Comparison of ENCODE assay signal across 22 cellular contexts in genomic region chr18:72727038-72727690, GRCh38.
DNase-seq lines count a peak whose midpoint lies in the region; ATAC-seq and TF ChIP-seq lines count a peak whose summit lies in the region.
"Had no signal": no experiment of that assay in that cellular context is flagged by ENCODE, and none has a peak within 500 bp of the region (broad histone marks: within the 10 kb centered on the region; RNA-seq: fewer than 3 reads in every experiment).

No MANE protein-coding gene starts in this region.

- no peaks in the 10 kb centered on the region; the same call in 2 of the 3 replicates for H3K36me3 Mint-ChIP-seq in GM23338 (ENCODE audit: low read depth)
- no peaks in the 10 kb centered on the region for H3K36me3 Mint-ChIP-seq in activated CD4-positive, alpha-beta memory T cell treated with anti-CD3 and anti-CD28 coated beads, Interleukin-2, amount 10 ng/mL, durations not matched to agents 7 days and 5 days (ENCODE audit: low read depth)
- H3K36me3 Mint-ChIP-seq: CD4-positive, CD25-positive, alpha-beta regulatory T cell; memory B cell had no signal

- DNase-seq in COR-L47 (lab: John Stamatoyannopoulos, UW) (peak; percentile 7), GM23338 (ENCODE audit: low spot score) (no peak), RWPE1 (ENCODE audit: low spot score) (no peak), epithelial cell of esophagus (ENCODE audit: low read depth) (peak; percentile 70), kidney glomerular epithelial cell (lab: John Stamatoyannopoulos, UW) (no peak), NCI-H510A treated with DMSO at 0.1 percent for 48 hours (lab: John Stamatoyannopoulos, UW) (no peak)
- no peak for DNase-seq in activated CD4-positive, alpha-beta memory T cell treated with anti-CD3 and anti-CD28 coated beads, Interleukin-2, amount 10 ng/mL, durations not matched to agents 7 days and 5 days
- DNase-seq: activated CD4-positive, alpha-beta T cell treated with anti-CD3 and anti-CD28 coated beads, Interleukin-2, amount 10 ng/mL, durations not matched to agents 7 days and 5 days; activated naive CD4-positive, alpha-beta T cell treated with anti-CD3 and anti-CD28 coated beads for 36 hours; amniotic stem cell; CD4-positive, CD25-positive, alpha-beta regulatory T cell; GDM1; glutamatergic neuron; MV-4-11; NCI-H1694 treated with DMSO at 0.1 percent for 48 hours; NCI-H446; stimulated activated naive CD8-positive, alpha-beta T cell treated with anti-CD3 and anti-CD28 coated beads, Interleukin-15, amount 100 ng/mL, for 72 hours; T1000; thyroid gland had no signal

- H2AFZ ChIP-seq in GM23338, result 0 out of 2 replicates have a peak overlapping the region, but pooled peaks have one; percentile 24

- no peaks in the 10 kb centered on the region for H3K36me3 ChIP-seq in GM23338 (ENCODE audit: insufficient read depth)
- H3K36me3 ChIP-seq: thyroid gland had no signal

- CTCF ChIA-PET in RWPE1 (lab: Yijun Ruan, JAX), result interaction anchor here (0.6 kb wide), 1 partner anchor 1371 kb away, joined by 6 read pairs; no protein-coding TSS in a partner anchor
- CTCF ChIA-PET in activated CD4-positive, alpha-beta memory T cell treated with anti-CD3 and anti-CD28 coated beads, Interleukin-2, amount 10 ng/mL, durations not matched to agents 7 days and 5 days (lab: Charles Lee), result no interaction called here

- H3K4me2 ChIP-seq in GM23338, result no peak overlapping the region

- H3K79me2 ChIP-seq in GM23338 (replicated peaks; ENCODE audit: insufficient read depth), result no peaks in the 10 kb centered on the region

- no peaks in the 10 kb centered on the region for H3K27me3 Mint-ChIP-seq in GM23338 (ENCODE audit: insufficient read depth, low read depth, poor library complexity)
- H3K27me3 Mint-ChIP-seq in activated CD4-positive, alpha-beta memory T cell treated with anti-CD3 and anti-CD28 coated beads, Interleukin-2, amount 10 ng/mL, durations not matched to agents 7 days and 5 days, result no peaks in the 10 kb centered on the region
- H3K27me3 Mint-ChIP-seq: activated CD4-positive, alpha-beta T cell treated with anti-CD3 and anti-CD28 coated beads, Interleukin-2, amount 10 ng/mL, durations not matched to agents 7 days and 5 days; CD4-positive, CD25-positive, alpha-beta regulatory T cell; progenitor cell of endocrine pancreas; stimulated activated naive CD8-positive, alpha-beta T cell treated with anti-CD3 and anti-CD28 coated beads, Interleukin-15, amount 100 ng/mL, for 72 hours had no signal

- no peaks in the 10 kb centered on the region for H3K27me3 ChIP-seq in GM23338 (ENCODE audit: insufficient read depth)
- H3K27me3 ChIP-seq: thyroid gland had no signal

- ATAC-seq in GM23338, result no peak
- ATAC-seq: K562; stimulated activated naive CD8-positive, alpha-beta T cell treated with anti-CD3 and anti-CD28 coated beads, Interleukin-15, amount 100 ng/mL, for 72 hours had no signal

- 0 out of 3 replicates have a peak, but pooled peaks cover 3% of the 10 kb centered on the region for H3K9me3 Mint-ChIP-seq in GM23338
- H3K9me3 Mint-ChIP-seq in activated CD4-positive, alpha-beta memory T cell treated with anti-CD3 and anti-CD28 coated beads, Interleukin-2, amount 10 ng/mL, durations not matched to agents 7 days and 5 days, result peaks cover 7% of the 10 kb centered on the region
- H3K9me3 Mint-ChIP-seq: memory B cell had no signal

- no peaks in the 10 kb centered on the region for H3F3A ChIP-seq in GM23338 (replicated peaks; ENCODE audit: low read depth)

- H3K27ac ChIP-seq in GM23338 (ENCODE audit: low read depth), result no peak overlapping the region
- peak overlapping the region; percentile 54 for H3K27ac ChIP-seq in RWPE1
- H3K27ac ChIP-seq: thyroid gland had no signal

- POLR2A ChIA-PET in RWPE1 (lab: Yijun Ruan, JAX; ENCODE audit: low non-redundant PET), result no interaction called here
- POLR2A ChIA-PET in activated CD4-positive, alpha-beta memory T cell treated with anti-CD3 and anti-CD28 coated beads, Interleukin-2, amount 10 ng/mL, durations not matched to agents 7 days and 5 days (lab: Charles Lee), result no interaction called here

- H3K4me3 ChIP-seq in GM23338 (no peak overlapping the region), epithelial cell of esophagus (ENCODE audit: low read length) (no peak overlapping the region)
- H3K4me3 ChIP-seq: K562, thyroid gland had no signal

- H3K4me1 ChIP-seq in GM23338 (ENCODE audit: insufficient read depth), result no peaks in the 10 kb centered on the region
- H3K4me1 ChIP-seq: thyroid gland had no signal

- H3K27ac Mint-ChIP-seq in GM23338, result no peak overlapping the region
- no peak overlapping the region for H3K27ac Mint-ChIP-seq in activated CD4-positive, alpha-beta memory T cell treated with anti-CD3 and anti-CD28 coated beads, Interleukin-2, amount 10 ng/mL, durations not matched to agents 7 days and 5 days
- H3K27ac Mint-ChIP-seq: activated CD4-positive, alpha-beta T cell treated with anti-CD3 and anti-CD28 coated beads, Interleukin-2, amount 10 ng/mL, durations not matched to agents 7 days and 5 days; activated naive CD4-positive, alpha-beta T cell treated with anti-CD3 and anti-CD28 coated beads for 36 hours; CD4-positive, CD25-positive, alpha-beta regulatory T cell; memory B cell; progenitor cell of endocrine pancreas; stimulated activated naive CD8-positive, alpha-beta T cell treated with anti-CD3 and anti-CD28 coated beads, Interleukin-15, amount 100 ng/mL, for 72 hours had no signal

- H4K20me1 ChIP-seq in GM23338 (replicated peaks; ENCODE audit: insufficient read depth), result no peaks in the 10 kb centered on the region

- H3K4me1 Mint-ChIP-seq in GM23338, result no peaks in the 10 kb centered on the region
- H3K4me1 Mint-ChIP-seq in activated CD4-positive, alpha-beta memory T cell treated with anti-CD3 and anti-CD28 coated beads, Interleukin-2, amount 10 ng/mL, durations not matched to agents 7 days and 5 days, result no peaks in the 10 kb centered on the region
- H3K4me1 Mint-ChIP-seq: activated CD4-positive, alpha-beta T cell treated with anti-CD3 and anti-CD28 coated beads, Interleukin-2, amount 10 ng/mL, durations not matched to agents 7 days and 5 days; CD4-positive, CD25-positive, alpha-beta regulatory T cell; memory B cell; stimulated activated naive CD8-positive, alpha-beta T cell treated with anti-CD3 and anti-CD28 coated beads, Interleukin-15, amount 100 ng/mL, for 72 hours had no signal

- H3K9me2 ChIP-seq in GM23338 (ENCODE audit: insufficient read depth), result peaks cover 4% of the 10 kb centered on the region; the same call in 1 of the 2 replicates

- TF ChIP-seq CTCF in GM23338 (conservative IDR thresholded peaks at IDR 0.05; ENCODE audit: low read depth in 2 of 2), result no peak
- no peak for TF ChIP-seq CTCF in RWPE1 (conservative IDR thresholded peaks at IDR 0.05; ENCODE audit: low read depth)
- TF ChIP-seq CTCF in epithelial cell of esophagus (IDR thresholded peaks at IDR 0.05; ENCODE audit: insufficient read depth, low read depth, low read length, missing control alignments), result no peak

- no peak overlapping the region for H3K4me3 Mint-ChIP-seq in GM23338
- no peak overlapping the region for H3K4me3 Mint-ChIP-seq in activated CD4-positive, alpha-beta memory T cell treated with anti-CD3 and anti-CD28 coated beads, Interleukin-2, amount 10 ng/mL, durations not matched to agents 7 days and 5 days
- H3K4me3 Mint-ChIP-seq: activated CD4-positive, alpha-beta T cell treated with anti-CD3 and anti-CD28 coated beads, Interleukin-2, amount 10 ng/mL, durations not matched to agents 7 days and 5 days; activated naive CD4-positive, alpha-beta T cell treated with anti-CD3 and anti-CD28 coated beads for 36 hours; memory B cell; stimulated activated naive CD8-positive, alpha-beta T cell treated with anti-CD3 and anti-CD28 coated beads, Interleukin-15, amount 100 ng/mL, for 72 hours had no signal

TF ChIP-seq in GM23338, 12 proteins besides CTCF, POLR2A, EP300 and RAD21 (continues in another document):
- no peak for TF ChIP-seq STAT1 (IDR thresholded peaks at IDR 0.05; ENCODE audit: unreplicated experiment)

Comparison
In these comparisons a context has a peak if more than half of its experiments do, and no peak if none do; other contexts are left out.
1. DNase-seq: peak in COR-L47 (single experiment) and epithelial cell of esophagus (single experiment); none in GM23338 (single experiment), RWPE1 (single experiment), kidney glomerular epithelial cell (single experiment), activated CD4-positive, alpha-beta memory T cell treated with anti-CD3 and anti-CD28 coated beads, Interleukin-2, amount 10 ng/mL, durations not matched to agents 7 days and 5 days (single experiment) and NCI-H510A treated with DMSO at 0.1 percent for 48 hours (single experiment).